In the genomic region with DNA sequence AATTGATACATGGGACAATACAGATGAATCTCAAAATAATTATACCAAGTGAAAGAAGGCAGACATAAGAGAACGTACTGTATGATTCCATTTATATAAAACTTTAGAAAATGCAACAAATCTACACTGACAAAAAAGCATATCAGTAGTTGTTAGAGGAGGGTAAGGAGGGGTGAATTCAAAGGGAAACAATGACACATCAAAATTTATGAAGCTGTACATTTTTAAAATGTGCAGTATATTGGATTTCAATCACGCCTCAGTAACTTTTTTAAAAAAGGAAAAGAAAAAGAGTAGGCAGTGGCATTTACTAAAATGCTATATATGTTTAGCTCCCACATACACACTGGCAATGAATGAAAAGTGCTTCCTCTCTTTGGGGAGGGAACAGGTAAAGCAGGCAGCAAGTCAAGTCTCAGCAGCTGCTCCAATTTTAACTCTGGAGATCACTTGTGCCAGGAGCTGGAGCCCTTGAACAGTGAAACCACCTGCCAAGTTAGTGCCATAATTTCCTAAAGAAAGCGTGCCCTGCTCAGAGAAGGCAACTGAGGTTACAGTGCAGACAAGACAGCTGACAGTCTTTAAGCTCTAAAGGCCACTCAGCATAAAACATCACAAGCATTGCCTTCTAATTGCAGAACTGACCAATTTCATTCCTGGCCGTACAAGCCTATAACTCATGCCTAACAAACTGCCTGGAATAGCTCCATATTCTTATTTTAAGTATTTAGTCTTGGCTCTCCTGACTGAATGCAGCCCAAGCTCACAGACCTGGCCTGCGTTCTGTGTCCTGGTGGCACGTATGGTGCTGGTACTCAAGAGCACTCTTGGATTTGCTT, we compare ENCODE assay signal across 13 cellular contexts. TPM values are rescaled to one million over a fixed set of nuclear protein-coding genes. Genes with fewer than 3 reads are reported as not detected.
A peak's percentile ranks its signal among the peaks of the same experiment; 100 is the strongest.
DNase-seq lines count a peak whose midpoint lies in the region; TF ChIP-seq lines count a peak whose summit lies in the region.
"Had no signal": no experiment of that assay in that cellular context is flagged by ENCODE, and none has a peak within 500 bp of the region (broad histone marks: within the 10 kb centered on the region; RNA-seq: fewer than 3 reads in every experiment).

No MANE protein-coding gene starts in this region.

- POLR2A ChIA-PET in PC-9 (lab: Charles Lee; ENCODE audit: unreplicated experiment): interaction anchor here (0.7 kb wide), 1 partner anchor 54 kb away, joined by 9 read pairs; no protein-coding TSS in a partner anchor

- peaks cover 31% of the 10 kb centered on the region for H3K4me1 ChIP-seq in PC-9 (replicated peaks; ENCODE audit: insufficient read depth)
- H3K4me1 ChIP-seq in mesenchymal stem cell (ENCODE audit: control insufficient read depth, insufficient read depth, low read depth, low read length): peaks cover 16% of the 10 kb centered on the region
- peaks cover 8 to 22% of the 10 kb centered on the region in 2 donors for H3K4me1 ChIP-seq in uterus

- peak overlapping the region; percentile 30 for H3K27ac Mint-ChIP-seq in activated naive CD4-positive, alpha-beta T cell treated with anti-CD3 and anti-CD28 coated beads, Interleukin-2, amount 50 U/mL, for 24 hours

- no peak overlapping the region for H2BK120ac ChIP-seq in mesenchymal stem cell (ENCODE audit: low read depth, low read length)

- H3F3A ChIP-seq in PC-9 (ENCODE audit: insufficient read depth, low read depth): peaks cover 28% of the 10 kb centered on the region; the same call in 1 of the 2 replicates

- H3K23ac ChIP-seq in mesenchymal stem cell (ENCODE audit: low read length in 2 of 2): no peak overlapping the region

- H2BK12ac ChIP-seq in mesenchymal stem cell (ENCODE audit: low read length in 2 of 2): no peak overlapping the region

- peak overlapping the region; percentile 19 for H3K4me3 Mint-ChIP-seq in activated naive CD4-positive, alpha-beta T cell treated with anti-CD3 and anti-CD28 coated beads, Interleukin-2, amount 50 U/mL, for 24 hours

- no peak overlapping the region for H3K18ac ChIP-seq in mesenchymal stem cell (ENCODE audit: low read depth in 1 of 2, low read length in 2 of 2)

- BruUV-seq in PC-9 (replicated peaks; lab: Mats Ljungman, UMichigan): no TSS peak

- no peaks in the 10 kb centered on the region for H3K9me3 Mint-ChIP-seq in activated naive CD4-positive, alpha-beta T cell treated with anti-CD3 and anti-CD28 coated beads, Interleukin-2, amount 50 U/mL, for 24 hours
- H3K9me3 Mint-ChIP-seq: CD4-positive, alpha-beta memory T cell had no signal

- H3K27me3 Mint-ChIP-seq in activated naive CD4-positive, alpha-beta T cell treated with anti-CD3 and anti-CD28 coated beads, Interleukin-2, amount 50 U/mL, for 24 hours: no peaks in the 10 kb centered on the region
- H3K27me3 Mint-ChIP-seq: CD4-positive, alpha-beta memory T cell had no signal

- H4K91ac ChIP-seq in mesenchymal stem cell (ENCODE audit: low read length): no peak overlapping the region

- H3K36me3 ChIP-seq in PC-9 (ENCODE audit: low read depth) (0 out of 2 replicates have a peak, but pooled peaks cover 11% of the 10 kb centered on the region), mesenchymal stem cell (ENCODE audit: control insufficient read depth in 1 of 2, insufficient read depth in 2 of 2, low read depth in 1 of 2, low read length in 2 of 2) (peaks cover 7 to 23% of the 10 kb centered on the region in 2 experiments), uterus (no peaks in the 10 kb centered on the region)

- no peaks in the 10 kb centered on the region for H3K9me2 ChIP-seq in PC-9 (ENCODE audit: insufficient read depth)

- peaks cover 14% of the 10 kb centered on the region for H3K36me3 Mint-ChIP-seq in activated naive CD4-positive, alpha-beta T cell treated with anti-CD3 and anti-CD28 coated beads, Interleukin-2, amount 50 U/mL, for 24 hours

- TF ChIP-seq POLR2A in uterus (IDR thresholded peaks at IDR 0.05) (no peak), lower leg skin (IDR thresholded peaks at IDR 0.05) (no peak)

- 0 out of 2 replicates have a peak overlapping the region, but pooled peaks have one; percentile 17 for H3K27ac ChIP-seq in PC-9
- no peak overlapping the region for H3K27ac ChIP-seq in mesenchymal stem cell (ENCODE audit: low read length, poor library complexity, severe bottlenecking)
- H3K27ac ChIP-seq in uterus: peak overlapping the region; percentile 77 to 80
- H3K27ac ChIP-seq: SJSA1 had no signal

- H3K4me2 ChIP-seq in PC-9 (no peak overlapping the region), mesenchymal stem cell (ENCODE audit: low read length, poor library complexity, severe bottlenecking) (no peak overlapping the region)

- H2BK15ac ChIP-seq in mesenchymal stem cell (ENCODE audit: low read depth, poor library complexity, severe bottlenecking): no peak overlapping the region

- no peak overlapping the region for H4K8ac ChIP-seq in mesenchymal stem cell (ENCODE audit: low read length)

- TF ChIP-seq CTCF in PC-9 (conservative IDR thresholded peaks at IDR 0.05) (no peak), uterus (IDR thresholded peaks at IDR 0.05) (no peak), lower leg skin (IDR thresholded peaks at IDR 0.05) (no peak)

- H2AFZ ChIP-seq in PC-9 (no peak overlapping the region), mesenchymal stem cell (ENCODE audit: low read depth, low read length) (no peak overlapping the region)

- peaks cover 95% of the 10 kb centered on the region for H4K20me1 ChIP-seq in PC-9 (ENCODE audit: insufficient read depth)

- intact Hi-C loops in PC-9 (cut with micrococcal nuclease; ENCODE audit: unreplicated experiment): no loop called here
- intact Hi-C loops in uterus (cut with DNase I; ENCODE audit: low total_unique reads): no loop called here
- intact Hi-C loops in lower leg skin (cut with DNase I; ENCODE audit: low total_unique reads): no loop called here

- H3K79me1 ChIP-seq in mesenchymal stem cell (replicated peaks; ENCODE audit: low read length, poor library complexity, severe bottlenecking): peaks cover 12% of the 10 kb centered on the region

- H3K4ac ChIP-seq in mesenchymal stem cell (ENCODE audit: low read depth in 1 of 2, low read length in 2 of 2): no peak overlapping the region

- peaks cover 100% of the 10 kb centered on the region for H3K79me2 ChIP-seq in PC-9 (ENCODE audit: low read depth)

- H3K9me3 ChIP-seq in PC-9 (ENCODE audit: insufficient read depth, low read depth) (no peaks in the 10 kb centered on the region), mesenchymal stem cell (ENCODE audit: control insufficient read depth, low read length) (no peaks in the 10 kb centered on the region), uterus (no peaks in the 10 kb centered on the region)
- H3K9me3 ChIP-seq: SJSA1, testis had no signal

- no peak overlapping the region for H3K14ac ChIP-seq in mesenchymal stem cell (ENCODE audit: low read length in 2 of 2)

- H2BK5ac ChIP-seq in mesenchymal stem cell (ENCODE audit: low read depth, low read length, poor library complexity, severe bottlenecking): no peak overlapping the region

- peak overlapping the region; percentile 76 for H3K9ac ChIP-seq in mesenchymal stem cell (ENCODE audit: low read length)

- no peak overlapping the region for H2AK5ac ChIP-seq in mesenchymal stem cell (ENCODE audit: low read length, severe bottlenecking)

- 92% methylated on average over 4 of the region's 6 CpGs for WGBS in mesenchymal stem cell
- 38 to 40% methylated on average over 6 of the region's 6 CpGs for WGBS in lower leg skin, 2 donors

- H3K27me3 ChIP-seq in PC-9 (ENCODE audit: insufficient read depth, low read depth) (no peaks in the 10 kb centered on the region), mesenchymal stem cell (ENCODE audit: control insufficient read depth in 1 of 2, insufficient read depth in 1 of 2, low read length in 2 of 2) (no peaks in the 10 kb centered on the region), uterus (no peaks in the 10 kb centered on the region)
- H3K27me3 ChIP-seq: SJSA1, testis had no signal

- CTCF ChIA-PET in PC-9 (lab: Charles Lee): no interaction called here

- DNase-seq in activated naive CD4-positive, alpha-beta T cell (lab: John Stamatoyannopoulos, UW): no peak
- DNase-seq in PC-9: no peak
- DNase-seq in mesenchymal stem cell: no peak
- DNase-seq in uterus: no peak
- DNase-seq in lower leg skin (ENCODE audit: low spot score in 2 of 2): no peak
- DNase-seq in KG1 (lab: John Stamatoyannopoulos, UW): no peak
- no peak for DNase-seq in NAMALWA (ENCODE audit: low spot score)
- DNase-seq: activated CD4-positive, alpha-beta T cell treated with anti-CD3 and anti-CD28 coated beads for 48 hours; CD4-positive, alpha-beta memory T cell; stimulated activated CD4-positive, alpha-beta T cell treated with anti-CD3 and anti-CD28 coated beads, Interleukin-4, amount 100 ng/mL, for 24 hours; testis had no signal

- peaks cover 97% of the 10 kb centered on the region for H3K4me1 Mint-ChIP-seq in activated naive CD4-positive, alpha-beta T cell treated with anti-CD3 and anti-CD28 coated beads, Interleukin-2, amount 50 U/mL, for 24 hours

- no peak overlapping the region for H3K4me3 ChIP-seq in PC-9
- H3K4me3 ChIP-seq in mesenchymal stem cell (ENCODE audit: insufficient read depth in 1 of 2, low read depth in 1 of 2, low read length in 2 of 2): peak overlapping the region in 1 of 2 experiments; percentile 30
- no peak overlapping the region for H3K4me3 ChIP-seq in uterus
- no peak overlapping the region for H3K4me3 ChIP-seq in lower leg skin (ENCODE audit: low read depth, poor library complexity, severe bottlenecking)
- H3K4me3 ChIP-seq: SJSA1, testis had no signal

RNA-seq across cellular contexts. Expression of a gene that starts 10.9 kb away (rescaled TPM):
- total RNA-seq in PC-9 (2021) (248 and 320 TPM in 2 replicates), uterus (100 to 1,000 TPM in 3 of 4 donors, 10 to 100 TPM in 1; 99.5 to 253 (median 206) TPM), lower leg skin (100 to 1,000 TPM in 1 of 4 donors, 10 to 100 TPM in 3; 72.6 to 133 (median 87.5) TPM)
- polyA plus RNA-seq in mesenchymal stem cell (2013, experiment 1 of 2): 511 TPM
- 515 TPM for polyA plus RNA-seq in mesenchymal stem cell (2013, experiment 2 of 2)

RNA-seq across cellular contexts. Expression of a gene that starts 53.0 kb away (rescaled TPM):
- 12.3 and 14.8 TPM in 2 replicates for total RNA-seq in PC-9 (2021)
- 1.6 TPM for polyA plus RNA-seq in mesenchymal stem cell (2013, experiment 1 of 2)
- 1.8 TPM for polyA plus RNA-seq in mesenchymal stem cell (2013, experiment 2 of 2)
- total RNA-seq in uterus: 1 to 10 TPM in 3 of 4 donors, under 1 TPM in 1; 0.26 to 9.1 (median 5.5) TPM
- 100 to 1,000 TPM; 141 to 206 (median 181) TPM for total RNA-seq in lower leg skin
